1 cellular context compared by ENCODE assay signal in genomic region chr17:64129765-64130558, GRCh38.
TF ChIP-seq lines count a peak whose summit lies in the region.

Gene ERN1, minus strand, starts transcription at chr17:64130144. Its CDS starts 115 bp downstream, at chr17:64130029.

TF ChIP-seq in K562, 482 proteins besides CTCF, POLR2A, EP300 and RAD21 (continued from another document and continues in another):
- no peak for TF ChIP-seq ZC3H8 (IDR thresholded peaks at IDR 0.05)
- TF ChIP-seq BDP1 (IDR thresholded peaks at IDR 0.05; ENCODE audit: insufficient read depth, insufficient read length) = no peak
- no peak for TF ChIP-seq ZNF766 (CRISPR knock-in tag; conservative IDR thresholded peaks at IDR 0.05)
- TF ChIP-seq ZNF395 (CRISPR knock-in tag; IDR thresholded peaks at IDR 0.05) = 0 out of 2 replicates have a peak, but pooled peaks have one; percentile 3
- TF ChIP-seq YY1 (IDR thresholded peaks at IDR 0.05; ENCODE audit: borderline replicate concordance in 1 of 3, control insufficient read depth in 1 of 3, extremely low read depth in 1 of 3, insufficient read depth in 3 of 3, insufficient read length in 1 of 3, insufficient replicate concordance in 2 of 3, low read depth in 1 of 3, low read length in 2 of 3) = peak in 2 of 3 experiments; percentile 82 to 83
- no peak for TF ChIP-seq NUFIP1 (IDR thresholded peaks at IDR 0.05; ENCODE audit: partially characterized antibody)
- TF ChIP-seq XRCC4 (IDR thresholded peaks at IDR 0.05; ENCODE audit: extremely low read depth, insufficient read depth, insufficient read length) = no peak
- no peak; the same call in 1 of the 2 replicates for TF ChIP-seq PML (IDR thresholded peaks at IDR 0.05; ENCODE audit: low read length)
- no peak for TF ChIP-seq NFRKB (IDR thresholded peaks at IDR 0.05; ENCODE audit: low read depth)
- no peak for TF ChIP-seq KLF1 (tag; IDR thresholded peaks at IDR 0.05)
- TF ChIP-seq NKRF (IDR thresholded peaks at IDR 0.05; ENCODE audit: borderline replicate concordance) = no peak
- TF ChIP-seq ZKSCAN3 (CRISPR knock-in tag; IDR thresholded peaks at IDR 0.05) = no peak
- no peak for TF ChIP-seq ZNF253 (CRISPR knock-in tag; conservative IDR thresholded peaks at IDR 0.05)
- TF ChIP-seq ZNF79 (CRISPR knock-in tag; IDR thresholded peaks at IDR 0.05; ENCODE audit: low read depth) = no peak
- TF ChIP-seq THAP12 (CRISPR knock-in tag; IDR thresholded peaks at IDR 0.05) = peak; percentile 87
- no peak for TF ChIP-seq ZBTB8A (IDR thresholded peaks at IDR 0.05; ENCODE audit: partially characterized antibody)
- no peak for TF ChIP-seq PRPF4 (IDR thresholded peaks at IDR 0.05; ENCODE audit: insufficient read depth, low read depth, low read length, poor library complexity, severe bottlenecking)
- no peak for TF ChIP-seq YBX1 (IDR thresholded peaks at IDR 0.05)
- TF ChIP-seq FOS (IDR thresholded peaks at IDR 0.05; ENCODE audit: extremely low read depth, insufficient read length) = no peak
- TF ChIP-seq MXI1 (IDR thresholded peaks at IDR 0.05; ENCODE audit: low read depth, low read length) = no peak
- TF ChIP-seq MTA3 (IDR thresholded peaks at IDR 0.05; ENCODE audit: borderline replicate concordance) = peak; percentile 79
- no peak for TF ChIP-seq ZNF589 (CRISPR knock-in tag; IDR thresholded peaks at IDR 0.05; ENCODE audit: low read depth)
- peak; percentile 78 for TF ChIP-seq POLR2AphosphoS5 (IDR thresholded peaks at IDR 0.05; ENCODE audit: control insufficient read depth, insufficient read depth, low read depth, low read length)
- TF ChIP-seq CREM (IDR thresholded peaks at IDR 0.05; ENCODE audit: low read depth) = peak; percentile 84
- TF ChIP-seq HDAC6 (IDR thresholded peaks at IDR 0.05; ENCODE audit: low read depth, low read length) = no peak
- TF ChIP-seq CC2D1A (IDR thresholded peaks at IDR 0.05) = no peak
- no peak for TF ChIP-seq BCL6 (CRISPR knock-in tag; IDR thresholded peaks at IDR 0.05)
- no peak for TF ChIP-seq E2F4 (CRISPR knock-in tag; IDR thresholded peaks at IDR 0.05; ENCODE audit: low read depth)
- TF ChIP-seq NFIX (CRISPR knock-in tag; IDR thresholded peaks at IDR 0.05; ENCODE audit: low read depth) = no peak
- no peak for TF ChIP-seq DPF2 (IDR thresholded peaks at IDR 0.05)
- no peak for TF ChIP-seq ZNF644 (tag; IDR thresholded peaks at IDR 0.05; ENCODE audit: low read depth)
- TF ChIP-seq MED1 (CRISPR knock-in tag; IDR thresholded peaks at IDR 0.05; ENCODE audit: borderline replicate concordance) = no peak
- TF ChIP-seq IRF2 (CRISPR knock-in tag; IDR thresholded peaks at IDR 0.05) = no peak; the same call in 1 of the 2 replicates
- no peak for TF ChIP-seq TEAD4 (IDR thresholded peaks at IDR 0.05; ENCODE audit: low read length)
- TF ChIP-seq TEAD4 (CRISPR knock-in tag; IDR thresholded peaks at IDR 0.05; ENCODE audit: borderline replicate concordance) = 0 out of 2 replicates have a peak, but pooled peaks have one; percentile 1
- TF ChIP-seq RNF2 (IDR thresholded peaks at IDR 0.05) = peak; percentile 72; the same call in 1 of the 2 replicates
- no peak for TF ChIP-seq ZC3H11A (IDR thresholded peaks at IDR 0.05; ENCODE audit: low read depth, low read length)
- TF ChIP-seq ESRRA (IDR thresholded peaks at IDR 0.05; ENCODE audit: borderline replicate concordance, low read depth) = no peak; the same call in 1 of the 2 replicates
- no peak for TF ChIP-seq MCM7 (IDR thresholded peaks at IDR 0.05)
- no peak for TF ChIP-seq NCOA4 (IDR thresholded peaks at IDR 0.05; ENCODE audit: partially characterized antibody)
- no peak for TF ChIP-seq ZNF77 (CRISPR knock-in tag; IDR thresholded peaks at IDR 0.05)
- peak; percentile 72 for TF ChIP-seq SAP30 (IDR thresholded peaks at IDR 0.05; ENCODE audit: borderline replicate concordance, insufficient read depth, low read depth, low read length, poor library complexity, severe bottlenecking)
- no peak for TF ChIP-seq ZNF707 (CRISPR knock-in tag; conservative IDR thresholded peaks at IDR 0.05)
- no peak for TF ChIP-seq ARNT (IDR thresholded peaks at IDR 0.05)
- no peak for TF ChIP-seq ZNF696 (CRISPR knock-in tag; conservative IDR thresholded peaks at IDR 0.05)
- TF ChIP-seq ZNF407 (IDR thresholded peaks at IDR 0.05; ENCODE audit: low read depth) = no peak
- peak; percentile 82; the same call in 1 of the 2 replicates for TF ChIP-seq SMAD4 (CRISPR knock-in tag; conservative IDR thresholded peaks at IDR 0.05)
- no peak for TF ChIP-seq E2F8 (IDR thresholded peaks at IDR 0.05; ENCODE audit: low read depth, partially characterized antibody)
- TF ChIP-seq MCM2 (IDR thresholded peaks at IDR 0.05; ENCODE audit: low read depth) = no peak
- TF ChIP-seq MTF1 (CRISPR knock-in tag; IDR thresholded peaks at IDR 0.05; ENCODE audit: borderline replicate concordance) = no peak
- no peak for TF ChIP-seq MAFG (tag; conservative IDR thresholded peaks at IDR 0.05)
- no peak for TF ChIP-seq CBX2 (IDR thresholded peaks at IDR 0.05; ENCODE audit: insufficient read depth, low read length, poor library complexity, severe bottlenecking)
- no peak for TF ChIP-seq PHF20 (IDR thresholded peaks at IDR 0.05; ENCODE audit: partially characterized antibody)
- TF ChIP-seq HNRNPLL (IDR thresholded peaks at IDR 0.05; ENCODE audit: low read depth, low read length, poor library complexity, severe bottlenecking) = peak; percentile 16
- TF ChIP-seq MAFF (IDR thresholded peaks at IDR 0.05; ENCODE audit: low read length) = no peak
- TF ChIP-seq ASH1L (IDR thresholded peaks at IDR 0.05; ENCODE audit: borderline replicate concordance, low read depth, partially characterized antibody) = no peak
- peak; percentile 99 for TF ChIP-seq RBFOX2 (IDR thresholded peaks at IDR 0.05; ENCODE audit: low read depth, low read length)
